ENCODE assay signal across 22 cellular contexts in genomic region chr11:1519028-1519736, GRCh38. TPM values are rescaled to one million over a fixed set of nuclear protein-coding genes. Genes with fewer than 3 reads are reported as not detected.
DNase-seq lines count a peak whose midpoint lies in the region; ATAC-seq and TF ChIP-seq lines count a peak whose summit lies in the region.
"Had no signal": no experiment of that assay in that cellular context is flagged by ENCODE, and none has a peak within 500 bp of the region (broad histone marks: within the 10 kb centered on the region; RNA-seq: fewer than 3 reads in every experiment).

No MANE protein-coding gene starts in this region.

- no peak overlapping the region for H3K4me3 ChIP-seq in SK-N-SH (ENCODE audit: low read depth in 2 of 2, low read length in 1 of 2)
- H3K4me3 ChIP-seq in GM23338 = no peak overlapping the region
- peak overlapping the region in 1 of 2 donors; percentile 4 for H3K4me3 ChIP-seq in neuronal stem cell (ENCODE audit: low read length in 2 of 2)
- H3K4me3 ChIP-seq: MG63, SK-N-MC had no signal

- peaks cover 99% of the 10 kb centered on the region for H4K20me1 ChIP-seq in SK-N-SH (ENCODE audit: insufficient read depth)
- peaks cover 8% of the 10 kb centered on the region; the same call in 1 of the 2 replicates for H4K20me1 ChIP-seq in GM23338 (replicated peaks; ENCODE audit: insufficient read depth)

- H3K23ac ChIP-seq in neuronal stem cell (ENCODE audit: low read depth, low read length, poor library complexity) = no peak overlapping the region

- H3K9me2 ChIP-seq in SK-N-SH (no peaks in the 10 kb centered on the region), GM23338 (ENCODE audit: insufficient read depth) (no peaks in the 10 kb centered on the region)

- TF ChIP-seq CTCF in SK-N-SH (IDR thresholded peaks at IDR 0.05) (no peak), GM23338 (conservative IDR thresholded peaks at IDR 0.05; ENCODE audit: low read depth in 2 of 2) (no peak), chondrocyte (IDR thresholded peaks at IDR 0.05) (no peak)

- H3F3A ChIP-seq in SK-N-SH (replicated peaks; ENCODE audit: insufficient read depth) (no peaks in the 10 kb centered on the region), GM23338 (replicated peaks; ENCODE audit: low read depth) (no peaks in the 10 kb centered on the region)

- no peaks in the 10 kb centered on the region for H3K36me3 ChIP-seq in SK-N-SH (replicated peaks in 1 of 2; ENCODE audit: control insufficient read depth in 1 of 2, insufficient read depth in 2 of 2, low read length in 1 of 2)
- no peaks in the 10 kb centered on the region for H3K36me3 ChIP-seq in GM23338 (ENCODE audit: insufficient read depth)
- H3K36me3 ChIP-seq in neuronal stem cell (replicated peaks in 1 of 2; ENCODE audit: control insufficient read depth in 2 of 2, insufficient read depth in 2 of 2, low read length in 2 of 2) = no peaks in the 10 kb centered on the region
- H3K36me3 ChIP-seq: MG63 had no signal

- no peak overlapping the region for H2BK12ac ChIP-seq in neuronal stem cell (ENCODE audit: low read length)

- H3K79me2 ChIP-seq in SK-N-SH (ENCODE audit: insufficient read depth) = peaks cover 71% of the 10 kb centered on the region
- peaks cover 34% of the 10 kb centered on the region for H3K79me2 ChIP-seq in GM23338 (replicated peaks; ENCODE audit: insufficient read depth)

- H3K4me1 ChIP-seq in SK-N-SH (ENCODE audit: control insufficient read depth in 1 of 2, insufficient read depth in 2 of 2, low read depth in 1 of 2, low read length in 1 of 2) (peaks cover 0 to 18% of the 10 kb centered on the region in 2 experiments; a peak in 1 of 4 replicates), GM23338 (ENCODE audit: insufficient read depth) (no peaks in the 10 kb centered on the region), neuronal stem cell (ENCODE audit: control insufficient read depth in 2 of 2, insufficient read depth in 1 of 2, low read depth in 1 of 2, low read length in 2 of 2) (peaks cover 5 to 16% of the 10 kb centered on the region in 2 donors)

- no peak overlapping the region for H4K8ac ChIP-seq in neuronal stem cell (ENCODE audit: low read depth, low read length)

- no peak overlapping the region for H3K27ac ChIP-seq in SK-N-SH (ENCODE audit: low read depth in 2 of 2, low read length in 1 of 2)
- H3K27ac ChIP-seq in GM23338 (ENCODE audit: low read depth) = no peak overlapping the region
- no peak overlapping the region for H3K27ac ChIP-seq in neuronal stem cell (replicated peaks; ENCODE audit: low read length)
- H3K27ac ChIP-seq: 22Rv1, SK-N-MC had no signal

- H3K9me3 ChIP-seq in SK-N-SH (no peaks in the 10 kb centered on the region), neuronal stem cell (replicated peaks in 1 of 2; ENCODE audit: control insufficient read depth in 2 of 2, insufficient read depth in 1 of 2, low read depth in 1 of 2, low read length in 2 of 2) (no peaks in the 10 kb centered on the region)
- H3K9me3 ChIP-seq: MG63 had no signal

- H3K4me2 ChIP-seq in SK-N-SH (no peak overlapping the region), GM23338 (no peak overlapping the region), neuronal stem cell (ENCODE audit: insufficient read depth, low read length, poor library complexity, severe bottlenecking) (no peak overlapping the region)

- ATAC-seq in SK-N-SH treated with all-trans-retinoic acid at 6 μM for 48 hours (no peak), GM23338 (no peak), HG03571 (IDR thresholded peaks at IDR 0.05; ENCODE audit: unreplicated experiment) (no peak), HG03097 (IDR thresholded peaks at IDR 0.05; ENCODE audit: low FRiP score, unreplicated experiment) (no peak)

- no peak overlapping the region for H3K4ac ChIP-seq in neuronal stem cell (ENCODE audit: low read length)

- H3K4me1 Mint-ChIP-seq in GM23338 (peaks cover 21% of the 10 kb centered on the region), chondrocyte (ENCODE audit: low read depth) (peaks cover 35% of the 10 kb centered on the region)
- H3K4me1 Mint-ChIP-seq in activated T-helper 2 cell treated with anti-CD3 and anti-CD28 coated beads, Interferon-gamma antibody, Interleukin-2, Interleukin-4, amounts not matched to agents 10 μg/mL and 5 μg/mL and 100 μg/mL, durations not matched to agents 14 hours and 24 hours and 36 hours (ENCODE audit: low read depth) = peaks cover 3% of the 10 kb centered on the region

- H2BK15ac ChIP-seq in neuronal stem cell (ENCODE audit: low read length) = no peak overlapping the region

- no peak for TF ChIP-seq RAD21 in SK-N-SH (IDR thresholded peaks at IDR 0.05; ENCODE audit: low read length)

- POLR2A ChIA-PET in SK-N-SH (lab: Yijun Ruan, JAX) = no interaction called here

- no peak overlapping the region for H2BK5ac ChIP-seq in neuronal stem cell (ENCODE audit: low read length)

- 93% methylated on average over 16 of the region's 16 CpGs for WGBS in SK-N-SH (ENCODE audit: low lambda C conversion rate)
- WGBS in neuronal stem cell (ENCODE audit: extremely low coverage in 2 of 2, insufficient read length in 2 of 2, insufficient replicate concordance in 1 of 2), 2 donors = no CpG with 5 or more reads among the region's 16 CpGs

- TF ChIP-seq EP300 in SK-N-SH (IDR thresholded peaks at IDR 0.05; ENCODE audit: borderline replicate concordance in 1 of 2, low read depth in 1 of 2, low read length in 1 of 2) = no peak

- DNase-seq in SK-N-SH (no peak), GM23338 (ENCODE audit: low spot score) (no peak), chondrocyte (ENCODE audit: low spot score) (peak; percentile 56), neuronal stem cell (ENCODE audit: low spot score) (no peak)
- no peak for DNase-seq in activated T-helper 2 cell treated with anti-CD3 and anti-CD28 coated beads, Interferon-gamma antibody, Interleukin-2, Interleukin-4, amounts not matched to agents 10 μg/mL and 5 μg/mL and 100 μg/mL, durations not matched to agents 14 hours and 24 hours and 36 hours (ENCODE audit: low spot score)
- DNase-seq: ACHN, DMS79, HCEC 1CT, Karpas-422, MG63, NCI-H1417 treated with DMSO at 0.1 percent for 48 hours, NCI-H187, NCI-H446, NCI-H526, OCI-M1, SHP77 treated with DMSO at 0.1 percent for 48 hours had no signal

- no peak overlapping the region for H2AK5ac ChIP-seq in neuronal stem cell (ENCODE audit: low read depth, low read length)

- intact Hi-C loops in activated T-helper 2 cell treated with anti-CD3 and anti-CD28 coated beads, Interferon-gamma antibody, Interleukin-2, Interleukin-4, amounts not matched to agents 10 μg/mL and 5 μg/mL and 100 μg/mL, durations not matched to agents 14 hours and 24 hours and 36 hours (cut with micrococcal nuclease) = loop anchor here (5.0 to 10.0 kb wide), 4 partner anchors 184 to 404 kb away; no protein-coding TSS in a partner anchor

- CTCF ChIA-PET in SK-N-SH (lab: Yijun Ruan, JAX) = interaction anchor here (1.0 to 1.2 kb wide), 2 partner anchors 132 to 317 kb away, joined by 3 read pairs; no protein-coding TSS in a partner anchor

- H3K27me3 ChIP-seq in SK-N-SH (ENCODE audit: insufficient read depth) (no peaks in the 10 kb centered on the region), GM23338 (ENCODE audit: insufficient read depth) (no peaks in the 10 kb centered on the region), neuronal stem cell (ENCODE audit: control insufficient read depth in 3 of 3, insufficient read depth in 3 of 3, low read depth in 1 of 3, low read length in 3 of 3) (no peaks in the 10 kb centered on the region)
- H3K27me3 ChIP-seq: MG63 had no signal

- peaks cover 20% of the 10 kb centered on the region for H3K79me1 ChIP-seq in neuronal stem cell (ENCODE audit: low read depth, low read length)

- no peak overlapping the region for H3K4me3 Mint-ChIP-seq in GM23338
- no peak overlapping the region for H3K4me3 Mint-ChIP-seq in chondrocyte (ENCODE audit: unreplicated experiment)
- no peak overlapping the region for H3K4me3 Mint-ChIP-seq in activated T-helper 2 cell treated with anti-CD3 and anti-CD28 coated beads, Interferon-gamma antibody, Interleukin-2, Interleukin-4, amounts not matched to agents 10 μg/mL and 5 μg/mL and 100 μg/mL, durations not matched to agents 14 hours and 24 hours and 36 hours (ENCODE audit: low read depth)
- H3K4me3 Mint-ChIP-seq: IgD-negative memory B cell had no signal

- H3K14ac ChIP-seq in neuronal stem cell (ENCODE audit: low read length) = peak overlapping the region; percentile 3

- H3K27me3 Mint-ChIP-seq in GM23338 (ENCODE audit: insufficient read depth, low read depth, poor library complexity) = peaks cover 15% of the 10 kb centered on the region
- H3K27me3 Mint-ChIP-seq in chondrocyte (ENCODE audit: low read depth) = no peaks in the 10 kb centered on the region
- H3K27me3 Mint-ChIP-seq in activated T-helper 2 cell treated with anti-CD3 and anti-CD28 coated beads, Interferon-gamma antibody, Interleukin-2, Interleukin-4, amounts not matched to agents 10 μg/mL and 5 μg/mL and 100 μg/mL, durations not matched to agents 14 hours and 24 hours and 36 hours (ENCODE audit: low read depth) = no peaks in the 10 kb centered on the region

- H3K27ac Mint-ChIP-seq in GM23338 = no peak overlapping the region
- no peak overlapping the region for H3K27ac Mint-ChIP-seq in chondrocyte (ENCODE audit: unreplicated experiment)
- no peak overlapping the region for H3K27ac Mint-ChIP-seq in activated T-helper 2 cell treated with anti-CD3 and anti-CD28 coated beads, Interferon-gamma antibody, Interleukin-2, Interleukin-4, amounts not matched to agents 10 μg/mL and 5 μg/mL and 100 μg/mL, durations not matched to agents 14 hours and 24 hours and 36 hours
- H3K27ac Mint-ChIP-seq: IgD-negative memory B cell had no signal

- no peaks in the 10 kb centered on the region for H3K36me3 Mint-ChIP-seq in GM23338 (ENCODE audit: low read depth)
- H3K36me3 Mint-ChIP-seq in chondrocyte (ENCODE audit: low read depth) = no peaks in the 10 kb centered on the region
- no peaks in the 10 kb centered on the region for H3K36me3 Mint-ChIP-seq in activated T-helper 2 cell treated with anti-CD3 and anti-CD28 coated beads, Interferon-gamma antibody, Interleukin-2, Interleukin-4, amounts not matched to agents 10 μg/mL and 5 μg/mL and 100 μg/mL, durations not matched to agents 14 hours and 24 hours and 36 hours (ENCODE audit: low read depth)

- no peak overlapping the region for H2BK120ac ChIP-seq in neuronal stem cell (ENCODE audit: low read depth, low read length)

- no peak overlapping the region for H3K18ac ChIP-seq in neuronal stem cell (ENCODE audit: low read length)

- no peak overlapping the region for H2AFZ ChIP-seq in SK-N-SH (ENCODE audit: low read depth)
- no peak overlapping the region for H2AFZ ChIP-seq in GM23338
- no peak overlapping the region for H2AFZ ChIP-seq in neuronal stem cell (ENCODE audit: low read length)

- H3K9me3 Mint-ChIP-seq in GM23338 (no peaks in the 10 kb centered on the region; the same call in 2 of the 3 replicates), chondrocyte (ENCODE audit: low read depth) (no peaks in the 10 kb centered on the region)
- no peaks in the 10 kb centered on the region for H3K9me3 Mint-ChIP-seq in activated T-helper 2 cell treated with anti-CD3 and anti-CD28 coated beads, Interferon-gamma antibody, Interleukin-2, Interleukin-4, amounts not matched to agents 10 μg/mL and 5 μg/mL and 100 μg/mL, durations not matched to agents 14 hours and 24 hours and 36 hours
- H3K9me3 Mint-ChIP-seq: IgD-negative memory B cell had no signal

- no peak overlapping the region for H4K91ac ChIP-seq in neuronal stem cell (ENCODE audit: low read depth, low read length, poor library complexity)

- H3K9ac ChIP-seq in SK-N-SH (no peak overlapping the region), neuronal stem cell (ENCODE audit: low read depth, low read length, poor library complexity) (no peak overlapping the region)

RNA-seq across cellular contexts. Expression of gene MOB2, which starts 32.6 kb away (rescaled TPM):
- polyA plus RNA-seq in SK-N-SH (2012; rRNA removed) (45.8 and 52.1 TPM in 2 replicates), GM23338 (2016; fragmentation: Nextera tagmentation; extraction: Ambion mirVana) (7.7 and 10.1 TPM in 2 replicates)
- 21.5 and 33.4 TPM in 2 replicates for polyA plus RNA-seq in SK-N-SH (2012; cell fraction: cytosol; rRNA removed)
- 76.0 and 80.7 TPM in 2 replicates for polyA plus RNA-seq in SK-N-SH (2012; cell fraction: nucleus; rRNA removed)
- total RNA-seq in GM23338 (2014; rRNA removed; shearing (Covaris generic)) = 19.7 and 24.9 TPM in 2 replicates
- total RNA-seq in chondrocyte = 24.9 to 28.0 TPM (median 26.9 TPM) in 3 replicates
- polyA plus RNA-seq in neuronal stem cell (2013, experiment 1 of 2) = 11.1 TPM
- polyA plus RNA-seq in neuronal stem cell (2013, experiment 2 of 2) = 11.5 TPM
- 23.1 and 23.3 TPM in 2 replicates for total RNA-seq in activated T-helper 2 cell treated with anti-CD3 and anti-CD28 coated beads, Interferon-gamma antibody, Interleukin-2, Interleukin-4, amounts not matched to agents 10 μg/mL and 5 μg/mL and 100 μg/mL, durations not matched to agents 14 hours and 24 hours and 36 hours

RNA-seq across cellular contexts. Expression of gene DUSP8, which starts 52.9 kb away (rescaled TPM):
- polyA plus RNA-seq in SK-N-SH (2012; rRNA removed) (2.0 and 2.2 TPM in 2 replicates), GM23338 (2016; fragmentation: Nextera tagmentation; extraction: Ambion mirVana) (1.1 TPM in 2 replicates)
- 1.1 and 1.6 TPM in 2 replicates for polyA plus RNA-seq in SK-N-SH (2012; cell fraction: cytosol; rRNA removed)
- 3.9 and 5.4 TPM in 2 replicates for polyA plus RNA-seq in SK-N-SH (2012; cell fraction: nucleus; rRNA removed)
- 1.1 and 3.3 TPM in 2 replicates for total RNA-seq in GM23338 (2014; rRNA removed; shearing (Covaris generic))
- total RNA-seq in chondrocyte = 6.9 to 12.6 TPM (median 12.1 TPM) in 3 replicates
- 5.8 TPM for polyA plus RNA-seq in neuronal stem cell (2013, experiment 1 of 2)
- polyA plus RNA-seq in neuronal stem cell (2013, experiment 2 of 2) = 6.1 TPM
- total RNA-seq in activated T-helper 2 cell treated with anti-CD3 and anti-CD28 coated beads, Interferon-gamma antibody, Interleukin-2, Interleukin-4, amounts not matched to agents 10 μg/mL and 5 μg/mL and 100 μg/mL, durations not matched to agents 14 hours and 24 hours and 36 hours = 1.2 and 1.8 TPM in 2 replicates
